Comparison of ENCODE assay signal across 8 cellular contexts in the genomic region with DNA sequence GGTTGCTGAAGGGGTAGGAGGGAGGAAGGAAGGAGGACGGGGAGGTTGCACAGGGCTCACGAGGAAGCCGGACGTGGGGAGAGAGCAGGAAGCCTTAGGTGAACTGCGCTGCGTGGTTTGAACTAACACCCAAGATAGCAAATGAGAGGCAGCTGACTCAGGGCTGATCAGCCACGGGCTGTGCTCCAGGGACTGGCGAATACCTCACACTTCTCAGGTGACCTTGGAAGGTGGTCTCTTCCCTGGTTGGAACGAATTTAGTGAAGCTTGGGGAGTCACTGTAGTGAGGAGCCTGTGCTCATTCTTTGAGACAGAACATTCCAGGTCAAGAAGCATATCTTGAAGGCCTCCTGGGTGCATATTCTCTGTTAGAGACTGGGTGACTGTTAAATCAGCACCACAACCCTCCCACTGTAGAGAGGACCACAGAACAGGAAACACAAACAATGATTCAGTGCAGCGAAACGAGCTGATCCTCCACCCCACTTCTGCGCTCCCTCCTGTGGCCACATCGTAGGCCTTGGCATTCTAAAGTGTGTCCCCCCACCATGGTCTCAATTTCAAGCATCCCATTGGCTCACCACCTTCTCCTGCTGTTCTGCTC. TPM values are rescaled to one million over a fixed set of nuclear protein-coding genes. Genes with fewer than 3 reads are reported as not detected.
DNase-seq lines count a peak whose midpoint lies in the region; ATAC-seq lines count a peak whose summit lies in the region.

No MANE protein-coding gene starts in this region.

- H3K9me3 ChIP-seq in duodenal mucosa (ENCODE audit: control insufficient read depth in 1 of 2, low read length in 2 of 2): no peaks in the 10 kb centered on the region

- no peaks in the 10 kb centered on the region for H3K27me3 ChIP-seq in duodenal mucosa (ENCODE audit: control insufficient read depth in 1 of 2, insufficient read depth in 2 of 2, low read length in 2 of 2)

- DNase-seq in AG08396 (ENCODE audit: low spot score): peak; percentile 44
- DNase-seq in activated CD4-positive, alpha-beta T cell treated with anti-CD3 and anti-CD28 coated beads for 24 hours (ENCODE audit: low read depth in 2 of 2): peak; percentile 50 to 51
- no peak for DNase-seq in NCI-H1092 treated with DMSO at 0.1 percent for 48 hours (lab: John Stamatoyannopoulos, UW)
- no peak for DNase-seq in occipital lobe (lab: John Stamatoyannopoulos, UW)

- peak overlapping the region; percentile 32 to 33 for H3K4me3 ChIP-seq in duodenal mucosa (ENCODE audit: low read depth in 1 of 2, low read length in 2 of 2)
- H3K4me3 ChIP-seq in skin epidermis: no peak overlapping the region

- peaks cover 33 to 47% of the 10 kb centered on the region in 2 donors for H3K4me1 ChIP-seq in duodenal mucosa (ENCODE audit: control insufficient read depth in 1 of 2, insufficient read depth in 2 of 2, low read length in 2 of 2)

- H3K27ac ChIP-seq in duodenal mucosa (ENCODE audit: low read depth, low read length) (peak overlapping the region; percentile 59), skin epidermis (peak overlapping the region in 17 of 21 experiments; percentile 13 to 96 (median 75))

- peak overlapping the region in 1 of 2 donors; percentile 46 for H3K9ac ChIP-seq in duodenal mucosa (ENCODE audit: low read depth in 1 of 2, low read length in 2 of 2)

- no peaks in the 10 kb centered on the region for H3K36me3 ChIP-seq in duodenal mucosa (ENCODE audit: control insufficient read depth in 1 of 2, insufficient read depth in 2 of 2, low read length in 2 of 2)

- ATAC-seq in HG02884 (IDR thresholded peaks at IDR 0.05; ENCODE audit: unreplicated experiment) (peak; percentile 62), GM21447 (IDR thresholded peaks at IDR 0.05; ENCODE audit: unreplicated experiment) (no peak)

RNA-seq across cellular contexts. Expression of gene TOGARAM2, which starts 33.8 kb away (rescaled TPM):
- under 0.01 TPM for total RNA-seq in occipital lobe

RNA-seq across cellular contexts. Expression of gene PCARE, which starts 59.4 kb away (rescaled TPM):
- total RNA-seq in occipital lobe: under 0.01 TPM

Comparison
In these comparisons a context has a peak if more than half of its experiments do, and no peak if none do; other contexts are left out.
1. DNase-seq: peak in AG08396 (single experiment) and activated CD4-positive, alpha-beta T cell treated with anti-CD3 and anti-CD28 coated beads for 24 hours (2 of 2); none in NCI-H1092 treated with DMSO at 0.1 percent for 48 hours (single experiment) and occipital lobe (single experiment).
2. H3K4me3 ChIP-seq: peak in duodenal mucosa (2 of 2); none in skin epidermis (0 of 7).